ENCODE assay signal across 9 cellular contexts in the genomic region with DNA sequence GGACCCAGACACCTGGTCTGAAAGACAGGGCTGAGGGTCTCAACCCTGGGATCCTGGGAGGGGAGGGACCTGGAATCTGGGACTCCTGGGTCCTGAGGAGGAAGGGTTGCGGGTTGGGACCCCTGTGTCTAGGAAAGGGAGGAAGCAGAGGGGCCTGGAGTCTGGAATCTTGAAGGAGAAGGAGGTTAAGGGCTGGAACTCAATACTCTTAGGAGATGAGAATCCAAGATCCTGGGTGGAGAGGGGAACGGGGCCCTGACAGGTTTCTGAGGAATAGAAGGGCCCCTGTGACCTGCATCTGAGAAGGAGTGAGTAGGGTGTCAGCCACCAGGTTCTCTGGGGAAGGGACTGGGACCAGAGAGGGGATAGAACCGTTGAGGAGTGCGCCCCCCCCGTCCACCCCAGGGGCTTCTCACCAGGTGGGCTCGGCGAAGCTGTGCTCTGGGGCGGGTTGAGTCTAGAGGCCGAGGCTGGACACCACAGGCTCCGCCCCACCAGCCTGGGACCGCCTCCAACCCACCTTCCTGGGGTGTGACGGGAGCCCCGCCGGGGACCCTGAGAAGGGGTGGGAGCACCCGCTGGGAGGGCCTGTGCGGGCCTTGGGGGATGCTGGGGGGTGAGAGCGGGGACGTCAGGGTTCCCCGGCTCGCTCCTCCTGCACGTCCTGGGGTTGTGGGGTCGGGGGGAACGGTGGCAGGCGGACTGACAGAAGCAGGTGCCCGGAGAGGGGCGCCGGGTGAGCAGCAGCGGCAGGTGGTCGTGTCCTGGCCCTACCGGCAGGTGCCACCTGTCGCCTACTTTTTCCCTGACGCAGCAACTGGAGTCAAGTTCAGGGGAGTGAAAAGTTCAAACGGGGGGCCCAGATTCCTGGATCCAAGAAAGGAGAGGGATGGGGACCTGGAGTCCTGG. TPM values are rescaled to one million over a fixed set of nuclear protein-coding genes. Genes with fewer than 3 reads are reported as not detected.
A peak's percentile ranks its signal among the peaks of the same experiment; 100 is the strongest.
DNase-seq lines count a peak whose midpoint lies in the region; ATAC-seq and TF ChIP-seq lines count a peak whose summit lies in the region.
"Had no signal": no experiment of that assay in that cellular context is flagged by ENCODE, and none has a peak within 500 bp of the region (broad histone marks: within the 10 kb centered on the region; RNA-seq: fewer than 3 reads in every experiment).

A gene with protein sequence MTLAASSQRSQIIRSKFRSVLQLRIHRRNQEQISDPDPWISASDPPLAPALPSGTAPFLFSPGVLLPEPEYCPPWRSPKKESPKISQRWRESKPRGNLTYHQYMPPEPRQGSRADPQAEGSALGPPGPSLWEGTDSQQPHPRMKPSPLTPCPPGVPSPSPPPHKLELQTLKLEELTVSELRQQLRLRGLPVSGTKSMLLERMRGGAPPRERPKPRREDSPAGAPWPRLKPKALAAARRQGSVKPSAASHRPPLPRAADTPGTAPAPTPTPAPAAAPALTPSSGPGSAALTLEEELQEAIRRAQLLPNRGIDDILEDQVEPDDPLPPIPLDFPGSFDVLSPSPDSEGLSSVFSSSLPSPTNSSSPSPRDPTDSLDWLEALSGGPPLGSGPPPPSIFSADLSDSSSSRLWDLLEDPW (minus strand): TSS at position 463 of the 909 bp plus-strand sequence. CDS start 694 bp downstream, outside the sequence.

- no peak within 1 kb of the TSS for H3K56ac ChIP-seq in mesendoderm (ENCODE audit: low read length)

- H2BK120ac ChIP-seq in mesendoderm (ENCODE audit: low read depth, low read length) = no peak within 1 kb of the TSS

- no peaks in the 10 kb centered on the region for H3K79me1 ChIP-seq in mesendoderm (ENCODE audit: low read length)

- no peak within 1 kb of the TSS for H3K9ac ChIP-seq in mesendoderm (ENCODE audit: low read length)

- H3K9me3 Mint-ChIP-seq in activated naive CD4-positive, alpha-beta T cell treated with anti-CD3 and anti-CD28 coated beads, Interleukin-2, amount 10 ng/mL, durations not matched to agents 7 days and 5 days = no peaks in the 10 kb centered on the region

- no peak for DNase-seq in activated naive CD4-positive, alpha-beta T cell treated with anti-CD3 and anti-CD28 coated beads, Interleukin-2, amount 10 ng/mL, durations not matched to agents 7 days and 5 days
- no peak for DNase-seq in activated naive CD4-positive, alpha-beta T cell (lab: John Stamatoyannopoulos, UW)
- peak in 1 of 4 donors; percentile 31 for DNase-seq in body of pancreas
- DNase-seq in mesendoderm = no peak
- peak; percentile 53 for DNase-seq in ureter (ENCODE audit: low spot score)
- no peak for DNase-seq in GM10266 (ENCODE audit: extremely low spot score)
- no peak for DNase-seq in RKO (ENCODE audit: low spot score)
- DNase-seq: NCI-H69 had no signal

- no peak for TF ChIP-seq POLR2A in body of pancreas (IDR thresholded peaks at IDR 0.05)

- H3K18ac ChIP-seq in mesendoderm (ENCODE audit: low read length) = no peak within 1 kb of the TSS

- H3K4me3 ChIP-seq in body of pancreas (no peak within 1 kb of the TSS), mesendoderm (ENCODE audit: low read length) (no peak within 1 kb of the TSS)

- CTCF ChIA-PET in activated naive CD4-positive, alpha-beta T cell treated with anti-CD3 and anti-CD28 coated beads, Interleukin-2, amount 10 ng/mL, durations not matched to agents 7 days and 5 days (lab: Charles Lee) = no interaction called here

- no peak within 1 kb of the TSS for H3K4ac ChIP-seq in mesendoderm (ENCODE audit: low read depth, low read length)

- peaks cover 40% of the 10 kb centered on the region for H3K4me1 ChIP-seq in body of pancreas
- H3K4me1 ChIP-seq in mesendoderm (ENCODE audit: control insufficient read depth, low read depth, low read length) = peaks cover 4% of the 10 kb centered on the region

- peaks cover 15% of the 10 kb centered on the region for H3K27me3 Mint-ChIP-seq in activated naive CD4-positive, alpha-beta T cell treated with anti-CD3 and anti-CD28 coated beads, Interleukin-2, amount 10 ng/mL, durations not matched to agents 7 days and 5 days

- no peaks in the 10 kb centered on the region for H3K9me3 ChIP-seq in body of pancreas

- H3K36me3 Mint-ChIP-seq in activated naive CD4-positive, alpha-beta T cell treated with anti-CD3 and anti-CD28 coated beads, Interleukin-2, amount 10 ng/mL, durations not matched to agents 7 days and 5 days = peaks cover 1% of the 10 kb centered on the region

- intact Hi-C loops in body of pancreas (cut with DNase I) = no loop called here

- H4K5ac ChIP-seq in mesendoderm (ENCODE audit: low read length) = no peak within 1 kb of the TSS

- ATAC-seq in body of pancreas (no peak), HG03045 (IDR thresholded peaks at IDR 0.05; ENCODE audit: unreplicated experiment) (no peak)

- peaks cover 36% of the 10 kb centered on the region for H3K4me1 Mint-ChIP-seq in activated naive CD4-positive, alpha-beta T cell treated with anti-CD3 and anti-CD28 coated beads, Interleukin-2, amount 10 ng/mL, durations not matched to agents 7 days and 5 days

- H2AK5ac ChIP-seq in mesendoderm (ENCODE audit: low read length) = peak within 1 kb of the TSS; percentile 12

- no peaks in the 10 kb centered on the region for H3K27me3 ChIP-seq in body of pancreas
- no peaks in the 10 kb centered on the region for H3K27me3 ChIP-seq in mesendoderm (ENCODE audit: insufficient read depth, low read length, poor library complexity)

- H2BK15ac ChIP-seq in mesendoderm (replicated peaks; ENCODE audit: low read depth) = no peak within 1 kb of the TSS

- H3K23ac ChIP-seq in mesendoderm (ENCODE audit: low read length) = no peak within 1 kb of the TSS

- H4K8ac ChIP-seq in mesendoderm (ENCODE audit: low read depth, low read length) = no peak within 1 kb of the TSS

- H2BK5ac ChIP-seq in mesendoderm (ENCODE audit: low read length) = no peak within 1 kb of the TSS

- H3K27ac ChIP-seq in body of pancreas (peak within 1 kb of the TSS in 3 of 4 donors; percentile 72 to 91 (median 88)), mesendoderm (ENCODE audit: low read depth, low read length) (no peak within 1 kb of the TSS)

- 58 to 67% methylated on average over 9 to 33 of the region's 33 CpGs for WGBS in body of pancreas, 2 donors
- no CpG with 5 or more reads among the region's 33 CpGs for WGBS in mesendoderm (ENCODE audit: extremely low coverage, insufficient coverage, low lambda C conversion rate)

- TF ChIP-seq CTCF in body of pancreas (IDR thresholded peaks at IDR 0.05) = peak in 1 of 7 experiments; percentile 8
- TF ChIP-seq CTCF in GM10266 (IDR thresholded peaks at IDR 0.05; ENCODE audit: control insufficient read depth, insufficient read depth, low read depth, missing control alignments) = no peak

- H3K4me3 Mint-ChIP-seq in activated naive CD4-positive, alpha-beta T cell treated with anti-CD3 and anti-CD28 coated beads, Interleukin-2, amount 10 ng/mL, durations not matched to agents 7 days and 5 days = peak within 1 kb of the TSS; percentile 96

- H3K36me3 ChIP-seq in body of pancreas (replicated peaks in 1 of 2; ENCODE audit: insufficient read depth in 1 of 2, low read depth in 2 of 2) (no peaks in the 10 kb centered on the region), mesendoderm (ENCODE audit: control insufficient read depth, insufficient read depth, low read length) (no peaks in the 10 kb centered on the region)

- no peaks in the 10 kb centered on the region for H3K79me2 ChIP-seq in mesendoderm (ENCODE audit: control insufficient read depth, insufficient read depth, low read length)

- H3K27ac Mint-ChIP-seq in activated naive CD4-positive, alpha-beta T cell treated with anti-CD3 and anti-CD28 coated beads, Interleukin-2, amount 10 ng/mL, durations not matched to agents 7 days and 5 days = peak within 1 kb of the TSS; percentile 98

- no peak within 1 kb of the TSS for H3K4me2 ChIP-seq in mesendoderm (ENCODE audit: low read length)

RNA-seq across cellular contexts. Expression of the gene that starts here (rescaled TPM):
- 1 to 10 TPM in 1 of 2 donors, under 1 TPM in 1; 0.26 to 7.3 TPM for total RNA-seq in body of pancreas
- 0.69 TPM for polyA plus RNA-seq in mesendoderm (2013, experiment 1 of 2)
- polyA plus RNA-seq in mesendoderm (2013, experiment 2 of 2) = 0.71 TPM
- 2.2 TPM for total RNA-seq in ureter
